ENCODE assay signal across 27 cellular contexts in genomic region chr4:4200624-4201023, GRCh38. TPM values are rescaled to one million over a fixed set of nuclear protein-coding genes. Genes with fewer than 3 reads are reported as not detected.
"Had no signal": no experiment of that assay in that cellular context is flagged by ENCODE, and none has a peak within 500 bp of the region (broad histone marks: within the 10 kb centered on the region; RNA-seq: fewer than 3 reads in every experiment).

No MANE protein-coding gene starts in this region.

- H3K9ac ChIP-seq: parathyroid adenoma had no signal

- H3K4me3 Mint-ChIP-seq: activated CD4-positive, alpha-beta memory T cell treated with anti-CD3 and anti-CD28 coated beads for 36 hours; activated CD4-positive, alpha-beta T cell treated with anti-CD3 and anti-CD28 coated beads for 36 hours; activated naive CD8-positive, alpha-beta T cell; activated T-helper 1 cell treated with anti-CD3 and anti-CD28 coated beads, Interleukin-12 subunit alpha, Interleukin-12 subunit beta, Interleukin-2, Interleukin-4 antibody, amounts not matched to agents 30 ng/mL and 10 ng/mL and 1 ng/mL, durations not matched to agents 14 hours and 24 hours and 36 hours; dendritic cell treated with granulocyte-macrophage colony-stimulating factor and Interleukin-4, amounts not matched to agents 40 ng/mL and 50 ng/mL, for 4 days; nephron; WTC11 had no signal

- H3K4me1 Mint-ChIP-seq: activated CD4-positive, alpha-beta T cell treated with anti-CD3 and anti-CD28 coated beads for 36 hours; nephron had no signal

- DNase-seq: activated CD4-positive, alpha-beta memory T cell treated with anti-CD3 and anti-CD28 coated beads for 36 hours; activated CD4-positive, alpha-beta T cell treated with anti-CD3 and anti-CD28 coated beads for 36 hours; activated gamma-delta T cell treated with Interleukin-2 at 50 U/mL for 16 hours; activated T-cell treated with anti-CD3 and anti-CD28 coated beads for 4 hours; effector CD8-positive, alpha-beta T cell; esophagus squamous epithelium; left colon; midbrain; stimulated activated CD4-positive, alpha-beta T cell treated with anti-CD3 and anti-CD28 coated beads, Interleukin-12 subunit alpha, Interleukin-12 subunit beta, amount 100 ng/mL, for 4 hours; stimulated activated CD4-positive, alpha-beta T cell treated with anti-CD3 and anti-CD28 coated beads, Interleukin-1b, Interleukin-23, amount 100 ng/mL, for 48 hours; stimulated activated CD8-positive, alpha-beta memory T cell treated with anti-CD3 and anti-CD28 coated beads, Interleukin-4, amount 100 ng/mL, for 48 hours; stimulated activated naive CD8-positive, alpha-beta T cell treated with anti-CD3 and anti-CD28 coated beads, Interleukin-15, Interleukin-2, amounts not matched to agents 100 U/mL and 50 U/mL, for 24 hours; transverse colon had no signal

- H3K27me3 ChIP-seq: vagina had no signal

- H3K36me3 ChIP-seq: esophagus squamous epithelium, transverse colon, vagina had no signal

- H3K9me3 ChIP-seq: esophagus squamous epithelium, transverse colon, vagina had no signal

- H3K36me3 Mint-ChIP-seq: activated CD4-positive, alpha-beta memory T cell treated with anti-CD3 and anti-CD28 coated beads for 36 hours; activated naive CD8-positive, alpha-beta T cell; WTC11 had no signal

- ATAC-seq: activated CD4-positive, alpha-beta T cell treated with anti-CD3 and anti-CD28 coated beads for 36 hours; left colon; stimulated activated naive CD8-positive, alpha-beta T cell treated with anti-CD3 and anti-CD28 coated beads, Interleukin-15, Interleukin-2, amounts not matched to agents 100 U/mL and 50 U/mL, for 24 hours; WTC11 had no signal

- H3K4me1 ChIP-seq: parathyroid adenoma, transverse colon, vagina had no signal

- H3K27ac Mint-ChIP-seq: activated CD4-positive, alpha-beta memory T cell treated with anti-CD3 and anti-CD28 coated beads for 36 hours; activated CD4-positive, alpha-beta T cell treated with anti-CD3 and anti-CD28 coated beads for 36 hours; activated naive CD8-positive, alpha-beta T cell; activated T-helper 1 cell treated with anti-CD3 and anti-CD28 coated beads, Interleukin-12 subunit alpha, Interleukin-12 subunit beta, Interleukin-2, Interleukin-4 antibody, amounts not matched to agents 30 ng/mL and 10 ng/mL and 1 ng/mL, durations not matched to agents 14 hours and 24 hours and 36 hours; dendritic cell treated with granulocyte-macrophage colony-stimulating factor and Interleukin-4, amounts not matched to agents 40 ng/mL and 50 ng/mL, for 4 days; nephron; WTC11 had no signal

- H3K4me3 ChIP-seq: esophagus squamous epithelium, hepatocyte, lung, transverse colon, vagina had no signal

- H3K27ac ChIP-seq: esophagus squamous epithelium, hepatocyte, parathyroid adenoma, transverse colon, vagina had no signal

- H3K9me3 Mint-ChIP-seq: activated CD4-positive, alpha-beta memory T cell treated with anti-CD3 and anti-CD28 coated beads for 36 hours; activated T-helper 1 cell treated with anti-CD3 and anti-CD28 coated beads, Interleukin-12 subunit alpha, Interleukin-12 subunit beta, Interleukin-2, Interleukin-4 antibody, amounts not matched to agents 30 ng/mL and 10 ng/mL and 1 ng/mL, durations not matched to agents 14 hours and 24 hours and 36 hours; dendritic cell treated with granulocyte-macrophage colony-stimulating factor and Interleukin-4, amounts not matched to agents 40 ng/mL and 50 ng/mL, for 4 days; nephron had no signal

RNA-seq across cellular contexts. Expression of gene OTOP1, which starts 26.1 kb away (rescaled TPM):
- total RNA-seq: activated CD4-positive, alpha-beta memory T cell treated with anti-CD3 and anti-CD28 coated beads for 36 hours; activated CD4-positive, alpha-beta T cell treated with anti-CD3 and anti-CD28 coated beads for 36 hours; activated T-helper 1 cell treated with anti-CD3 and anti-CD28 coated beads, Interleukin-12 subunit alpha, Interleukin-12 subunit beta, Interleukin-2, Interleukin-4 antibody, amounts not matched to agents 30 ng/mL and 10 ng/mL and 1 ng/mL, durations not matched to agents 14 hours and 24 hours and 36 hours; cerebellum; endothelial cell of umbilical vein; glomerular endothelial cell; hepatocyte; left colon; lung; renal cortical epithelial cell; T-helper 2 cell treated with Interferon-gamma antibody and Interleukin-4, amounts not matched to agents 100 ng/mL and 5 ng/mL, for 36 hours; transverse colon; vagina; WTC11 had no signal
- polyA plus RNA-seq: endothelial cell of umbilical vein, hepatocyte, lung had no signal
